8 cellular contexts compared by ENCODE assay signal in genomic region chr7:130486963-130487324, GRCh38. TPM values are rescaled to one million over a fixed set of nuclear protein-coding genes. Genes with fewer than 3 reads are reported as not detected.
A peak's percentile ranks its signal among the peaks of the same experiment; 100 is the strongest.
DNase-seq lines count a peak whose midpoint lies in the region; ATAC-seq and TF ChIP-seq lines count a peak whose summit lies in the region.

No MANE protein-coding gene starts in this region.

- TF ChIP-seq CTCF in 22Rv1 (IDR thresholded peaks at IDR 0.05) (no peak), HL-60 (IDR thresholded peaks at IDR 0.05; ENCODE audit: insufficient read depth, low read length) (no peak), brain (conservative IDR thresholded peaks at IDR 0.05) (no peak), lung (IDR thresholded peaks at IDR 0.05; ENCODE audit: control extremely low read depth, extremely low read depth) (no peak)

- 11 to 25% methylated on average over 3 to 4 of the region's 4 CpGs for WGBS in lung, 2 donors

- H3K27ac Mint-ChIP-seq in brain = peak overlapping the region in 3 of 5 experiments; percentile 66 to 99 (median 91)

- DNase-seq in HL-60 (ENCODE audit: low read depth in 1 of 2, low spot score in 1 of 2) = no peak
- no peak for DNase-seq in lung (ENCODE audit: low spot score)
- DNase-seq in MV-4-11 (lab: John Stamatoyannopoulos, UW) = no peak
- no peak for DNase-seq in COLO668 (lab: John Stamatoyannopoulos, UW; ENCODE audit: unreplicated experiment)

- peaks cover 9% of the 10 kb centered on the region for H3K27me3 Mint-ChIP-seq in brain

- peak overlapping the region; percentile 55; the same call in 1 of the 2 replicates for H3K4me3 ChIP-seq in HL-60 (replicated peaks; ENCODE audit: insufficient read depth, low read length)
- H3K4me3 ChIP-seq in lung = peak overlapping the region; percentile 31

- H3K27me3 ChIP-seq in HL-60 (ENCODE audit: insufficient read depth, poor library complexity, severe bottlenecking) (peaks cover 2% of the 10 kb centered on the region), lung (ENCODE audit: control insufficient read depth, insufficient read depth) (no peaks in the 10 kb centered on the region)

- H3K9me3 ChIP-seq in lung (ENCODE audit: control insufficient read depth in 2 of 2, insufficient read depth in 1 of 2, low read length in 1 of 2) = no peaks in the 10 kb centered on the region

- no peaks in the 10 kb centered on the region for H3K36me3 ChIP-seq in lung (ENCODE audit: control insufficient read depth in 2 of 2, insufficient read depth in 2 of 2, low read length in 2 of 2)

- peak; percentile 24 for ATAC-seq in lung (ENCODE audit: insufficient read depth, low FRiP score)
- ATAC-seq in HG02981 (IDR thresholded peaks at IDR 0.05; ENCODE audit: unreplicated experiment) = no peak
- no peak for ATAC-seq in HG03095 (IDR thresholded peaks at IDR 0.05; ENCODE audit: unreplicated experiment)

- H3K4me1 ChIP-seq in lung (ENCODE audit: control insufficient read depth in 2 of 2, insufficient read depth in 2 of 2, low read length in 2 of 2) = peaks cover 0 to 16% of the 10 kb centered on the region in 2 donors

- H3K4me1 Mint-ChIP-seq in brain = peaks cover 59% of the 10 kb centered on the region

- peak overlapping the region in 3 of 5 experiments; percentile 15 to 57 (median 38) for H3K4me3 Mint-ChIP-seq in brain

- peaks cover 3% of the 10 kb centered on the region for H3K36me3 Mint-ChIP-seq in brain

- H3K27ac ChIP-seq in 22Rv1 (peak overlapping the region; percentile 73), HL-60 (replicated peaks) (no peak overlapping the region; the same call in 1 of the 2 replicates), lung (ENCODE audit: low read depth in 1 of 2, low read length in 1 of 2) (peak overlapping the region in 1 of 2 donors; percentile 3)

- H3K9me3 Mint-ChIP-seq in brain = peaks cover 5 to 28% (median 14%) of the 10 kb centered on the region in 5 experiments

RNA-seq across cellular contexts. Expression of gene MEST, which starts 4.9 kb away (rescaled TPM):
- polyA plus RNA-seq in brain (ENCODE audit: insufficient read depth, low read depth, low replicate concordance) = 290 TPM
- 100 to 1,000 TPM in 1 of 2 donors, 10 to 100 TPM in 1; 47.9 to 195 TPM for total RNA-seq in lung
- 10 to 100 TPM; 22.3 to 91.1 TPM for polyA plus RNA-seq in lung

RNA-seq across cellular contexts. Expression of gene CEP41, which starts 46.1 kb away (rescaled TPM):
- polyA plus RNA-seq in brain (ENCODE audit: insufficient read depth, low read depth, low replicate concordance) (86.1 TPM), lung (1 to 10 TPM; 3.7 to 8.6 TPM)
- total RNA-seq in lung = 10 to 100 TPM; 14.6 to 15.3 TPM
